ENCODE assay signal across 21 cellular contexts in the genomic region with DNA sequence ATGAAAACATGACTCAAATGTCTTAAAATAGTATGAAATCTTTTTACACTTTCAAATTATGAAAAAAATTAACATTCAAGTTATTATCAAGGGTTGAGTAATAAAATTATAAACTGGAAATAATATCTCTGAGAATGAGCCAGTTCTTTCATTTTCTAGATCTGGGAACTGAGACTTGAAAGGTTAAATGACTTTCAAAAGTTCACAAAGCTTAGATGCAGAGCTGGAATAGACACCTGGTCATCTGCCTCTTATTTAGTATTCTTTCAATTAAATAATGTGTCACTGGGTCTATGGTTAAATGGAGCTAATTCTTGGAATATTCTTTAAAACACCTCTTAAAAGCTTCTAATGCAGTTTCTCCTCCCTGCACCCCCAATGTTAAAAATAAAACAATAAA.
"Had no signal": no experiment of that assay in that cellular context is flagged by ENCODE, and none has a peak within 500 bp of the region (broad histone marks: within the 10 kb centered on the region; RNA-seq: fewer than 3 reads in every experiment).

No MANE protein-coding gene starts in this region.

- H3K27ac ChIP-seq: breast epithelium, left ventricle myocardium inferior, prostate gland, upper lobe of left lung, WERI-Rb-1 had no signal

- H3K4me3 Mint-ChIP-seq: activated naive CD8-positive, alpha-beta T cell treated with anti-CD3 and anti-CD28 coated beads for 36 hours; activated T-cell treated with anti-CD3 and anti-CD28 coated beads, Interleukin-2, amount 50 U/mL, for 4 hours; endodermal cell; natural killer cell had no signal

- H3K27ac Mint-ChIP-seq: activated T-helper 2 cell treated with anti-CD3 and anti-CD28 coated beads, Interferon-gamma antibody, Interleukin-2, Interleukin-4, amounts not matched to agents 10 μg/mL and 5 μg/mL and 100 μg/mL, durations not matched to agents 14 hours and 24 hours and 36 hours; endodermal cell had no signal

- H3K36me3 ChIP-seq: breast epithelium, prostate gland had no signal

- ATAC-seq: activated T-cell treated with anti-CD3 and anti-CD28 coated beads, Interleukin-2, amount 50 U/mL, for 4 hours; gastroesophageal sphincter had no signal

- H3K4me3 ChIP-seq: breast epithelium, gastroesophageal sphincter, left ventricle myocardium inferior, prostate gland, upper lobe of left lung had no signal

- H3K4me1 ChIP-seq: breast epithelium, prostate gland had no signal

- H3K27me3 Mint-ChIP-seq: activated naive CD8-positive, alpha-beta T cell treated with anti-CD3 and anti-CD28 coated beads for 36 hours had no signal

- H3K9me3 ChIP-seq: breast epithelium, gastroesophageal sphincter, prostate gland, upper lobe of left lung had no signal

- H3K27me3 ChIP-seq: breast epithelium, gastroesophageal sphincter, upper lobe of left lung had no signal

- H3K9me3 Mint-ChIP-seq: activated T-cell treated with anti-CD3 and anti-CD28 coated beads, Interleukin-2, amount 50 U/mL, for 4 hours had no signal

- FAIRE-seq: TTC549 had no signal

- DNase-seq: activated naive CD4-positive, alpha-beta T cell; activated naive CD8-positive, alpha-beta T cell treated with anti-CD3 and anti-CD28 coated beads for 36 hours; activated T-cell treated with anti-CD3 and anti-CD28 coated beads, Interleukin-2, amount 50 U/mL, for 4 hours; amniotic stem cell; cortex of kidney; endodermal cell; head of caudate nucleus; hypothalamus; left ventricle myocardium inferior; midbrain; natural killer cell; stimulated activated CD4-positive, alpha-beta T cell treated with anti-CD3 and anti-CD28 coated beads, Interleukin-2, amount 100 ng/mL, for 48 hours; stimulated activated CD8-positive, alpha-beta memory T cell treated with anti-CD3 and anti-CD28 coated beads, Interleukin-4, amount 100 ng/mL, for 48 hours; stimulated activated naive CD4-positive, alpha-beta T cell; upper lobe of left lung; WERI-Rb-1 had no signal
